Comparison of ENCODE assay signal across 17 cellular contexts in the genomic region with DNA sequence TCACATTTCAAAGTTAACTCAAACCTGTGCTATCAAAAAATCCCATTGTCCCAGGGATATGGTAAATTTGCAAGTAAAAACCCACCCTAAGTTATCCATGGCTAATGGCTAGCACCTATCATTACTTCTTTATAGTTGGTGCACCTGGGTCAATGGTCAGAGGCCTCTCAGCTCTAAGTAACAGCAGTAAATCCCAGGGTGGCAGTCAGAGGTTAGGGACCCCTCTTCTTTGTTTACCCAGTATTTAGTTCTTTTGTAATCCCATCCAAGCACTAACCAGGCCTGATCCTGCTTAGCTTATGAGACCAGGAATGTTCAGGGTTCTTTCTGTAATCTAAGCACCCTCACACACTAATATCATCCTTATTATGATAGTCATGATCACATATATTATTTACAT. TPM values are rescaled to one million over a fixed set of nuclear protein-coding genes. Genes with fewer than 3 reads are reported as not detected.
DNase-seq lines count a peak whose midpoint lies in the region; ATAC-seq, FAIRE-seq and TF ChIP-seq lines count a peak whose summit lies in the region.
"Had no signal": no experiment of that assay in that cellular context is flagged by ENCODE, and none has a peak within 500 bp of the region (broad histone marks: within the 10 kb centered on the region; RNA-seq: fewer than 3 reads in every experiment).

No MANE protein-coding gene starts in this region.

- H3K4me1 ChIP-seq in A673 (ENCODE audit: insufficient read depth, low read length, poor library complexity, severe bottlenecking): peaks cover 26% of the 10 kb centered on the region

- intact Hi-C loops in A673 (cut with micrococcal nuclease; ENCODE audit: unreplicated experiment): loop anchor here (5.0 kb wide), 1 partner anchor 662 kb away; no protein-coding TSS in a partner anchor

- H3K9me3 ChIP-seq in A673 (ENCODE audit: low read depth, low read length, poor library complexity, severe bottlenecking): no peaks in the 10 kb centered on the region

- DNase-seq in A673 (ENCODE audit: low spot score): no peak
- DNase-seq in WTC11 (ENCODE audit: low spot score): no peak
- DNase-seq in left kidney (ENCODE audit: low read depth, low spot score): peak; percentile 33
- no peak for DNase-seq in DMS53 (lab: John Stamatoyannopoulos, UW)
- DNase-seq in activated naive CD8-positive, alpha-beta T cell treated with anti-CD3 and anti-CD28 coated beads for 36 hours: no peak
- DNase-seq: 8988T; ACHN; CD4-positive, alpha-beta memory T cell; DMS79 treated with DMSO at 0.1 percent for 48 hours; EL; GF-D8; H9 had no signal

- H3K27ac ChIP-seq in A673 (ENCODE audit: low read depth, low read length, poor library complexity, severe bottlenecking): peak overlapping the region; percentile 77
- H3K27ac ChIP-seq: C4-2B had no signal

- H3K27me3 Mint-ChIP-seq in WTC11 (ENCODE audit: low read depth): peaks cover 74% of the 10 kb centered on the region
- H3K27me3 Mint-ChIP-seq in activated naive CD8-positive, alpha-beta T cell treated with anti-CD3 and anti-CD28 coated beads for 36 hours: peaks cover 4% of the 10 kb centered on the region

- H3K4me3 ChIP-seq in A673 (ENCODE audit: low read depth, low read length, poor library complexity, severe bottlenecking): no peak overlapping the region

- no peaks in the 10 kb centered on the region for H3K4me1 Mint-ChIP-seq in WTC11
- H3K4me1 Mint-ChIP-seq in activated naive CD8-positive, alpha-beta T cell treated with anti-CD3 and anti-CD28 coated beads for 36 hours: no peaks in the 10 kb centered on the region
- H3K4me1 Mint-ChIP-seq: CD4-positive, alpha-beta memory T cell had no signal

- no peaks in the 10 kb centered on the region for H3K36me3 Mint-ChIP-seq in WTC11
- H3K36me3 Mint-ChIP-seq in activated naive CD8-positive, alpha-beta T cell treated with anti-CD3 and anti-CD28 coated beads for 36 hours: no peaks in the 10 kb centered on the region
- H3K36me3 Mint-ChIP-seq: CD4-positive, alpha-beta memory T cell had no signal

- FAIRE-seq in G401.6 (lab: Jason Lieb, UNC): peak; percentile 82
- FAIRE-seq: HepG2, HTR-8/SVneo had no signal

- H3K27me3 ChIP-seq in A673 (replicated peaks; ENCODE audit: insufficient read depth, low read depth, low read length, poor library complexity): no peaks in the 10 kb centered on the region

- ATAC-seq in WTC11 (peak; percentile 43; the same call in 1 of the 2 replicates), HG02798 (IDR thresholded peaks at IDR 0.05; ENCODE audit: poor library complexity, unreplicated experiment) (no peak)
- ATAC-seq: HepG2 had no signal

- H3K9me3 Mint-ChIP-seq in WTC11: 0 out of 2 replicates have a peak, but pooled peaks cover 4% of the 10 kb centered on the region
- H3K9me3 Mint-ChIP-seq in activated naive CD8-positive, alpha-beta T cell treated with anti-CD3 and anti-CD28 coated beads for 36 hours: no peaks in the 10 kb centered on the region
- H3K9me3 Mint-ChIP-seq: H9 had no signal

- POLR2A ChIA-PET in A673 (lab: Charles Lee; ENCODE audit: low non-redundant PET): no interaction called here
- POLR2A ChIA-PET in WTC11 (lab: Charles Lee): no interaction called here

- peaks cover 11% of the 10 kb centered on the region for H3K36me3 ChIP-seq in A673 (ENCODE audit: insufficient read depth, low read length, poor library complexity, severe bottlenecking)

- CTCF ChIA-PET in A673 (lab: Charles Lee): no interaction called here
- CTCF ChIA-PET in WTC11 (lab: Charles Lee): no interaction called here

- no peak overlapping the region for H3K4me3 Mint-ChIP-seq in WTC11
- no peak overlapping the region for H3K4me3 Mint-ChIP-seq in activated naive CD8-positive, alpha-beta T cell treated with anti-CD3 and anti-CD28 coated beads for 36 hours
- H3K4me3 Mint-ChIP-seq: CD4-positive, alpha-beta memory T cell; H9 had no signal

- H3K27ac Mint-ChIP-seq in WTC11: no peak overlapping the region
- no peak overlapping the region for H3K27ac Mint-ChIP-seq in activated naive CD8-positive, alpha-beta T cell treated with anti-CD3 and anti-CD28 coated beads for 36 hours
- H3K27ac Mint-ChIP-seq: H9 had no signal

- BruUV-seq in A673 (replicated peaks; lab: Mats Ljungman, UMichigan): no TSS peak

- no peak for TF ChIP-seq CTCF in A673 (conservative IDR thresholded peaks at IDR 0.05; ENCODE audit: low read depth, low read length)
- no peak for TF ChIP-seq CTCF in WTC11 (IDR thresholded peaks at IDR 0.05)

TF ChIP-seq in WTC11, 78 proteins besides CTCF, POLR2A, EP300 and RAD21 (continues in another document):
- no peak for TF ChIP-seq NFYB (CRISPR knock-in tag; conservative IDR thresholded peaks at IDR 0.05; ENCODE audit: low read depth)
- TF ChIP-seq, protein P1, sequence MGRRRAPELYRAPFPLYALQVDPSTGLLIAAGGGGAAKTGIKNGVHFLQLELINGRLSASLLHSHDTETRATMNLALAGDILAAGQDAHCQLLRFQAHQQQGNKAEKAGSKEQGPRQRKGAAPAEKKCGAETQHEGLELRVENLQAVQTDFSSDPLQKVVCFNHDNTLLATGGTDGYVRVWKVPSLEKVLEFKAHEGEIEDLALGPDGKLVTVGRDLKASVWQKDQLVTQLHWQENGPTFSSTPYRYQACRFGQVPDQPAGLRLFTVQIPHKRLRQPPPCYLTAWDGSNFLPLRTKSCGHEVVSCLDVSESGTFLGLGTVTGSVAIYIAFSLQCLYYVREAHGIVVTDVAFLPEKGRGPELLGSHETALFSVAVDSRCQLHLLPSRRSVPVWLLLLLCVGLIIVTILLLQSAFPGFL (CRISPR knock-in tag; IDR thresholded peaks at IDR 0.05; ENCODE audit: borderline replicate concordance): no peak
- TF ChIP-seq ZNF396 (CRISPR knock-in tag; IDR thresholded peaks at IDR 0.05; ENCODE audit: borderline replicate concordance): no peak
- TF ChIP-seq ZNF219 (CRISPR knock-in tag; IDR thresholded peaks at IDR 0.05; ENCODE audit: borderline replicate concordance): no peak
- TF ChIP-seq ZNF138 (CRISPR knock-in tag; conservative IDR thresholded peaks at IDR 0.05): no peak
- TF ChIP-seq JAZF1 (CRISPR knock-in tag; IDR thresholded peaks at IDR 0.05): no peak
- no peak for TF ChIP-seq PRDM15 (CRISPR knock-in tag; IDR thresholded peaks at IDR 0.05)
- no peak for TF ChIP-seq GABPB1 (CRISPR knock-in tag; IDR thresholded peaks at IDR 0.05)
- TF ChIP-seq NR3C1 (CRISPR knock-in tag; conservative IDR thresholded peaks at IDR 0.05; ENCODE audit: low read depth): no peak
- TF ChIP-seq SMAD4 (CRISPR knock-in tag; IDR thresholded peaks at IDR 0.05): no peak
- no peak for TF ChIP-seq ZNF416 (CRISPR knock-in tag; IDR thresholded peaks at IDR 0.05)
- TF ChIP-seq, protein P2, sequence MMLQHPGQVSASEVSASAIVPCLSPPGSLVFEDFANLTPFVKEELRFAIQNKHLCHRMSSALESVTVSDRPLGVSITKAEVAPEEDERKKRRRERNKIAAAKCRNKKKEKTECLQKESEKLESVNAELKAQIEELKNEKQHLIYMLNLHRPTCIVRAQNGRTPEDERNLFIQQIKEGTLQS (CRISPR knock-in tag; conservative IDR thresholded peaks at IDR 0.05): no peak
- no peak for TF ChIP-seq GRHL2 (CRISPR knock-in tag; IDR thresholded peaks at IDR 0.05; ENCODE audit: insufficient replicate concordance, severe bottlenecking)
- TF ChIP-seq ZSCAN18 (CRISPR knock-in tag; IDR thresholded peaks at IDR 0.05): no peak

RNA-seq across cellular contexts. Expression of gene WWC1, which starts 52.1 kb away (rescaled TPM):
- total RNA-seq in A673 (2021): 8.2 and 8.8 TPM in 2 replicates
- 29.1 to 48.4 TPM (median 31.6 TPM) in 3 replicates for total RNA-seq in WTC11 (2021)
- total RNA-seq in activated naive CD8-positive, alpha-beta T cell treated with anti-CD3 and anti-CD28 coated beads for 36 hours: 1 to 10 TPM; 1.5 to 2.5 TPM
